In the genomic region with DNA sequence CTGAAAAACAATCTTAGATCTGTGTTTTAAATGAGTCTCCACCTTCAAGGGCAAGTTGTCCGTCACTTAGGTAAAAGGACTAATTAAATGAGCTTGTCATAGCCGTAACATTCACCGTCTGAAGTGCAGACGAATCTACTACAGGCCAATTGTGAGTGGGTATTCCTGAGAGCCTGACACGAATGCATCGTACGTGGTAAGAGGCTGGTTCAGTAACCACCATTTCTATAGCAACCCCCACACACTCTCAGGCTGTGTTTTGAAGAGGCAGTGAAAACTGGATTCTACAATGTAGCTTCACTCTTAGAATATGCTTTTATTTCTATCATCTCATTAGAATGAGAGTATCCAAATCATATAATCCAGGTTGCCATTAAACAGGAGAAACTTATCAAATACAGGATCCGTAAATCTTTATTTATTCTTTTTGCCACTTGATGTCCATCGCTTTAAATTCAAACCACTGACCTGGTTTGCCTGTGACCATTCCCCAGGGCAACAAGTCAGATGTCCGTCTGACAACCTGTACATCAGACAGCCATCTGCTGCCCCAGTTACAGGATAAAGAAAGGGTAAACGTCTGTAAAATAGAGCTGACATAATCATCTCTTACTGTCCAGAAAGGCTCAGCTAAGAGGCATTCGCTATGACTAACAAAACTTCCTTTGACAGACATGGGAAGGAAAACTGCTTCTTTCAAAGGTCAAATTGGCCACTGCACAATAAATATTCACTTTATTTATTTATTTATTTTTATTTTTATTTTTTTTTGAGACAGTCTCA, we compare ENCODE assay signal across 14 cellular contexts.
A peak's percentile ranks its signal among the peaks of the same experiment; 100 is the strongest.
DNase-seq lines count a peak whose midpoint lies in the region; TF ChIP-seq lines count a peak whose summit lies in the region.
"Had no signal": no experiment of that assay in that cellular context is flagged by ENCODE, and none has a peak within 500 bp of the region (broad histone marks: within the 10 kb centered on the region; RNA-seq: fewer than 3 reads in every experiment).

No MANE protein-coding gene starts in this region.

- DNase-seq in AG10803 (ENCODE audit: low read depth) (peak; percentile 8), G401 (ENCODE audit: low spot score) (peak; percentile 59), adipocyte (ENCODE audit: low read depth) (peak; percentile 11), kidney tubule cell (ENCODE audit: low spot score) (peak; percentile 65), epidermal melanocyte (ENCODE audit: insufficient read length, low spot score) (no peak), NCI-H2196 treated with DMSO at 0.1 percent for 48 hours (lab: John Stamatoyannopoulos, UW; ENCODE audit: unreplicated experiment) (no peak), NCI-H2081 (lab: John Stamatoyannopoulos, UW) (no peak), GDM1 (lab: John Stamatoyannopoulos, UW) (no peak)
- DNase-seq: gastrocnemius medialis; MM.1S; pancreas; stimulated activated CD4-positive, alpha-beta T cell treated with anti-CD3 and anti-CD28 coated beads, Interleukin-2, amount 100 ng/mL, for 48 hours had no signal

- in situ Hi-C loops in G401 (cut with HindIII; ENCODE audit: low sequenced_read_pairs): no loop called here

- no peaks in the 10 kb centered on the region for H3K9me3 ChIP-seq in adipocyte (ENCODE audit: control insufficient read depth, low read length)
- H3K9me3 ChIP-seq: gastrocnemius medialis, pancreas, thoracic aorta had no signal

- no peaks in the 10 kb centered on the region for H3K36me3 ChIP-seq in adipocyte (ENCODE audit: control insufficient read depth, insufficient read depth, low read length, severe bottlenecking)
- H3K36me3 ChIP-seq: cardiac muscle cell, gastrocnemius medialis, pancreas, thoracic aorta had no signal

- TF ChIP-seq CTCF in AG10803 (conservative IDR thresholded peaks at IDR 0.05; ENCODE audit: low read length): no peak

- no peak overlapping the region for H3K4me3 ChIP-seq in AG10803 (ENCODE audit: low read length)
- no peak overlapping the region for H3K4me3 ChIP-seq in adipocyte (ENCODE audit: low read length)
- H3K4me3 ChIP-seq: cardiac muscle cell, gastrocnemius medialis, pancreas, thoracic aorta had no signal

- no peaks in the 10 kb centered on the region for H3K4me1 ChIP-seq in adipocyte (ENCODE audit: control insufficient read depth, insufficient read depth, low read length)
- H3K4me1 ChIP-seq: gastrocnemius medialis, pancreas had no signal

- no peaks in the 10 kb centered on the region for H3K27me3 ChIP-seq in adipocyte (replicated peaks; ENCODE audit: control insufficient read depth, insufficient read depth, low read length)
- H3K27me3 ChIP-seq: cardiac muscle cell, gastrocnemius medialis, pancreas had no signal

- H3K9ac ChIP-seq in adipocyte (ENCODE audit: low read length): no peak overlapping the region

Comparison
In these comparisons a context has a peak if more than half of its experiments do, and no peak if none do; other contexts are left out.
1. DNase-seq: peak in AG10803 (single experiment), G401 (single experiment), adipocyte (single experiment) and kidney tubule cell (single experiment); none in epidermal melanocyte (single experiment), NCI-H2196 treated with DMSO at 0.1 percent for 48 hours (single experiment), NCI-H2081 (0 of 2) and GDM1 (single experiment).